19 cellular contexts compared by ENCODE assay signal in the genomic region with DNA sequence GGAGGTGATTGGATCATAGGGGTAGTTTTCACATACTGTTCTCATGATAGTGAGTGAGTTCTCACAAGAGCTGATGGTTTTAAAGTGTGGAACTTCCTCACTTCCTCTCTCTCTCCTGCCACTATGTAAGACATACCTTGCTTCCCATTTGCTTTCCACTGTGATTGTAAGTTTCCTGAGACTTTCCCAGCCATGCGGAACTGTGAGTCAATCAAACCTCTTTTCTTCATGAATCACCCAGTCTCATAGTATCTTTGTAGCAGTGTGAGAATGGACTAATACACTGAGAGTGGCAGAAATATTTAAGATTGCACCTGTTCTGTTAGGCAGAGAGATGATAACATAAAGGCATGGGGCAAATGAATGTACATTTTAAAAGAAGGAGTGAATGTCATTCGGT.
DNase-seq lines count a peak whose midpoint lies in the region; ATAC-seq and TF ChIP-seq lines count a peak whose summit lies in the region.
"Had no signal": no experiment of that assay in that cellular context is flagged by ENCODE, and none has a peak within 500 bp of the region (broad histone marks: within the 10 kb centered on the region; RNA-seq: fewer than 3 reads in every experiment).

No MANE protein-coding gene starts in this region.

- no peaks in the 10 kb centered on the region for H3K79me2 ChIP-seq in mammary epithelial cell (ENCODE audit: insufficient read depth, low read length)

- no peaks in the 10 kb centered on the region for H3K36me3 Mint-ChIP-seq in MCF 10A (ENCODE audit: insufficient read depth, unreplicated experiment)
- H3K36me3 Mint-ChIP-seq: CD4-positive, alpha-beta memory T cell had no signal

- TF ChIP-seq CTCF in MCF 10A (IDR thresholded peaks at IDR 0.05; ENCODE audit: unreplicated experiment), result no peak
- no peak for TF ChIP-seq CTCF in breast epithelium (IDR thresholded peaks at IDR 0.05)
- no peak for TF ChIP-seq CTCF in mammary epithelial cell (conservative IDR thresholded peaks at IDR 0.05 in 1 of 2, IDR thresholded peaks at IDR 0.05 in 1 of 2; ENCODE audit: extremely low read depth in 1 of 2, insufficient read depth in 1 of 2, low read depth in 1 of 2, low read length in 2 of 2)
- no peak for TF ChIP-seq CTCF in sigmoid colon (IDR thresholded peaks at IDR 0.05)
- no peak for TF ChIP-seq CTCF in transverse colon (IDR thresholded peaks at IDR 0.05)

- H3K4me3 ChIP-seq in breast epithelium, result no peak overlapping the region
- no peak overlapping the region for H3K4me3 ChIP-seq in mammary epithelial cell (replicated peaks in 1 of 3; ENCODE audit: insufficient read depth in 1 of 3, low read depth in 2 of 3, low read length in 3 of 3)
- no peak overlapping the region for H3K4me3 ChIP-seq in sigmoid colon
- H3K4me3 ChIP-seq in transverse colon, result no peak overlapping the region
- H3K4me3 ChIP-seq: GM23338, MG63, Peyer's patch had no signal

- H3K9ac ChIP-seq in mammary epithelial cell (ENCODE audit: insufficient read depth, low read length), result no peak overlapping the region
- H3K9ac ChIP-seq: KMS-11 had no signal

- H3K4me1 ChIP-seq in breast epithelium (no peaks in the 10 kb centered on the region), mammary epithelial cell (ENCODE audit: insufficient read depth, low read length) (peaks cover 20% of the 10 kb centered on the region), sigmoid colon (no peaks in the 10 kb centered on the region), transverse colon (no peaks in the 10 kb centered on the region)
- H3K4me1 ChIP-seq: Peyer's patch had no signal

- DNase-seq in MCF 10A (ENCODE audit: unreplicated experiment), result peak; percentile 54
- DNase-seq in breast epithelium (ENCODE audit: low spot score in 2 of 2), result no peak
- DNase-seq in mammary epithelial cell, result peak; percentile 85
- DNase-seq in kidney glomerular epithelial cell (lab: John Stamatoyannopoulos, UW), result peak; percentile 93
- no peak for DNase-seq in sigmoid colon
- no peak for DNase-seq in T-helper 2 cell
- no peak for DNase-seq in transverse colon
- DNase-seq: CD4-positive, alpha-beta memory T cell; DMS79; MG63; NCI-H1092 treated with DMSO at 0.1 percent for 48 hours; NCI-H1694; NCI-H524 treated with DMSO at 0.1 percent for 48 hours; Peyer's patch had no signal

- H3K4me2 ChIP-seq in mammary epithelial cell (ENCODE audit: insufficient read depth, low read depth, low read length), result no peak overlapping the region
- H3K4me2 ChIP-seq: GM23338, KMS-11 had no signal

- TF ChIP-seq POLR2A in breast epithelium (IDR thresholded peaks at IDR 0.05) (no peak), sigmoid colon (IDR thresholded peaks at IDR 0.05) (no peak), transverse colon (IDR thresholded peaks at IDR 0.05) (no peak)

- intact Hi-C loops in MCF 10A (cut with micrococcal nuclease), result no loop called here
- intact Hi-C loops in breast epithelium (cut with DNase I; ENCODE audit: low total_unique reads), result no loop called here
- intact Hi-C loops in mammary epithelial cell (cut with micrococcal nuclease), result loop anchor here (5.0 kb wide), 2 partner anchors 48 to 77 kb away; no protein-coding TSS in a partner anchor
- intact Hi-C loops in sigmoid colon (cut with DNase I), result no loop called here
- intact Hi-C loops in transverse colon (cut with DNase I; ENCODE audit: low total_unique reads), result no loop called here

- H3K27me3 ChIP-seq in breast epithelium (no peaks in the 10 kb centered on the region), mammary epithelial cell (ENCODE audit: insufficient read depth, low read length) (no peaks in the 10 kb centered on the region), sigmoid colon (no peaks in the 10 kb centered on the region), transverse colon (no peaks in the 10 kb centered on the region)
- H3K27me3 ChIP-seq: MG63, Peyer's patch had no signal

- dilution Hi-C loops in mammary epithelial cell (cut with HindIII; ENCODE audit: low sequenced_read_pairs), result no loop called here

- no peaks in the 10 kb centered on the region for H3K4me1 Mint-ChIP-seq in MCF 10A (ENCODE audit: insufficient read depth, unreplicated experiment)
- H3K4me1 Mint-ChIP-seq: CD4-positive, alpha-beta memory T cell had no signal

- WGBS in mammary epithelial cell (ENCODE audit: low coverage, missing lambda C conversion rate), result 31% methylated on average over 2 of the region's 2 CpGs
- 56 to 80% methylated on average over 2 of the region's 2 CpGs for WGBS in sigmoid colon, 2 donors
- WGBS in transverse colon (ENCODE audit: low coverage in 1 of 2), 2 donors, result 73 to 74% methylated on average over 2 of the region's 2 CpGs

- BruUV-seq in MCF 10A (replicated peaks; lab: Mats Ljungman, UMichigan), result no TSS peak
- no TSS peak for BruUV-seq in mammary epithelial cell (replicated peaks; lab: Mats Ljungman, UMichigan)

- ATAC-seq in GM19395 (IDR thresholded peaks at IDR 0.05; ENCODE audit: unreplicated experiment), result no peak
- ATAC-seq: GM23338, HCT116 had no signal

- in situ Hi-C loops in mammary epithelial cell (cut with MboI; ENCODE audit: low sequenced_read_pairs in 2 of 2), result no loop called here
- in situ Hi-C loops in transverse colon (cut with MboI; ENCODE audit: low pct_ligation_motif_present in 1 of 4, low pct_unique_long_range_greater_than_20kb in 1 of 4, low sequenced_read_pairs in 3 of 4), result no loop called here

- H3K27ac ChIP-seq in breast epithelium, result no peak overlapping the region
- peak overlapping the region; percentile 48 for H3K27ac ChIP-seq in mammary epithelial cell (ENCODE audit: insufficient read depth, low read depth, low read length)
- no peak overlapping the region for H3K27ac ChIP-seq in sigmoid colon
- H3K27ac ChIP-seq in transverse colon, result no peak overlapping the region
- H3K27ac ChIP-seq: 22Rv1, KMS-11, Peyer's patch had no signal

- H3K36me3 ChIP-seq in breast epithelium (no peaks in the 10 kb centered on the region), mammary epithelial cell (ENCODE audit: insufficient read depth, low read length) (no peaks in the 10 kb centered on the region), sigmoid colon (no peaks in the 10 kb centered on the region), transverse colon (no peaks in the 10 kb centered on the region)
- H3K36me3 ChIP-seq: MG63, Peyer's patch had no signal

- CTCF ChIA-PET in MCF 10A (lab: Yijun Ruan, JAX), result no interaction called here
- CTCF ChIA-PET in mammary epithelial cell (lab: Charles Lee; ENCODE audit: low non-redundant PET), result no interaction called here

- H3K9me3 ChIP-seq in breast epithelium, result no peaks in the 10 kb centered on the region
- no peaks in the 10 kb centered on the region for H3K9me3 ChIP-seq in mammary epithelial cell (replicated peaks; ENCODE audit: insufficient read depth, low read length)
- no peaks in the 10 kb centered on the region for H3K9me3 ChIP-seq in sigmoid colon
- H3K9me3 ChIP-seq in transverse colon, result no peaks in the 10 kb centered on the region
- H3K9me3 ChIP-seq: MG63, Peyer's patch had no signal

- H3K9me3 Mint-ChIP-seq in MCF 10A (ENCODE audit: unreplicated experiment), result peaks cover 15% of the 10 kb centered on the region
- H3K9me3 Mint-ChIP-seq: GM23338 had no signal

- H3K27ac Mint-ChIP-seq in MCF 10A (ENCODE audit: low read depth, unreplicated experiment), result no peak overlapping the region
- H3K27ac Mint-ChIP-seq: CD4-positive, alpha-beta memory T cell; GM23338 had no signal

- TF ChIP-seq EP300 in sigmoid colon (IDR thresholded peaks at IDR 0.05), result no peak
- no peak for TF ChIP-seq EP300 in transverse colon (IDR thresholded peaks at IDR 0.05; ENCODE audit: low read depth)

- POLR2A ChIA-PET in MCF 10A (lab: Yijun Ruan, JAX), result no interaction called here

- H4K20me1 ChIP-seq in mammary epithelial cell (ENCODE audit: insufficient read depth, low read length), result no peaks in the 10 kb centered on the region

- no peaks in the 10 kb centered on the region for H3K27me3 Mint-ChIP-seq in MCF 10A (ENCODE audit: insufficient read depth, unreplicated experiment)
- H3K27me3 Mint-ChIP-seq: CD4-positive, alpha-beta memory T cell had no signal

- no peak overlapping the region for H2AFZ ChIP-seq in mammary epithelial cell (ENCODE audit: low read depth, low read length)
- H2AFZ ChIP-seq: GM23338 had no signal

- H3K4me3 Mint-ChIP-seq in MCF 10A (ENCODE audit: unreplicated experiment), result no peak overlapping the region
- H3K4me3 Mint-ChIP-seq: CD4-positive, alpha-beta memory T cell; GM23338 had no signal

Comparison
In these comparisons a context has a peak if more than half of its experiments do, and no peak if none do; other contexts are left out.
1. DNase-seq: peak in MCF 10A (single experiment), mammary epithelial cell (single experiment) and kidney glomerular epithelial cell (single experiment); none in breast epithelium (0 of 2), sigmoid colon (single experiment), T-helper 2 cell (0 of 5) and transverse colon (single experiment).